9 cellular contexts compared by ENCODE assay signal in genomic region chr10:48606530-48607355, GRCh38. TPM values are rescaled to one million over a fixed set of nuclear protein-coding genes. Genes with fewer than 3 reads are reported as not detected.
A peak's percentile ranks its signal among the peaks of the same experiment; 100 is the strongest.
DNase-seq lines count a peak whose midpoint lies in the region; ATAC-seq, FAIRE-seq and TF ChIP-seq lines count a peak whose summit lies in the region.
"Had no signal": no experiment of that assay in that cellular context is flagged by ENCODE, and none has a peak within 500 bp of the region (broad histone marks: within the 10 kb centered on the region; RNA-seq: fewer than 3 reads in every experiment).

No MANE protein-coding gene starts in this region.

- no peak overlapping the region for H4K8ac ChIP-seq in H1 (ENCODE audit: extremely low read depth, insufficient read depth, low read length)

- no peaks in the 10 kb centered on the region for H3K36me3 ChIP-seq in H1 (ENCODE audit: control insufficient read depth in 2 of 4, insufficient read depth in 4 of 4, low read length in 3 of 4)

- H3K4me2 ChIP-seq in H1 (ENCODE audit: insufficient read depth in 1 of 2, low read depth in 2 of 2, low read length in 2 of 2) = no peak overlapping the region

- H2AFZ ChIP-seq in H1 (ENCODE audit: low read length) = no peak overlapping the region

- H3K56ac ChIP-seq in H1 (replicated peaks; ENCODE audit: insufficient read length, low read depth, low read length) = no peak overlapping the region

- no peak overlapping the region for H2BK20ac ChIP-seq in H1 (ENCODE audit: low read length)

- no peak overlapping the region for H3K27ac ChIP-seq in H1 (ENCODE audit: low read depth, low read length)

- no peak overlapping the region for H2BK120ac ChIP-seq in H1 (replicated peaks; ENCODE audit: low read depth, low read length)

- no peak overlapping the region for H4K91ac ChIP-seq in H1 (replicated peaks; ENCODE audit: insufficient read length, low read length)

- H3K23me2 ChIP-seq in H1 (ENCODE audit: low read depth, low read length) = no peaks in the 10 kb centered on the region; the same call in 1 of the 2 replicates

- DNase-seq in AML-193 (lab: John Stamatoyannopoulos, UW) = peak; percentile 88 to 95
- peak; percentile 66 to 87 for DNase-seq in NOMO-1 (lab: John Stamatoyannopoulos, UW; ENCODE audit: unreplicated experiment in 2 of 2)
- DNase-seq in H1 (ENCODE audit: low read depth in 1 of 2, low spot score in 2 of 2) = peak in 1 of 2 experiments; percentile 33
- peak; percentile 84 for DNase-seq in myocyte (ENCODE audit: low read depth)
- no peak for DNase-seq in GM19240 (ENCODE audit: insufficient read length, low spot score)
- no peak for DNase-seq in globus pallidus (ENCODE audit: low spot score)
- DNase-seq in germinal center (ENCODE audit: low spot score) = no peak

- no peak overlapping the region; the same call in 1 of the 2 replicates for H2BK5ac ChIP-seq in H1 (ENCODE audit: low read depth, low read length)

- no peaks in the 10 kb centered on the region for H4K20me1 ChIP-seq in H1 (replicated peaks in 1 of 2; ENCODE audit: control insufficient read depth in 1 of 2, insufficient read depth in 2 of 2, low read length in 2 of 2)

- H3K4ac ChIP-seq in H1 (replicated peaks; ENCODE audit: insufficient read length, low read depth, low read length) = no peak overlapping the region

- 93% methylated on average over 8 of the region's 8 CpGs; no CpG with 5 or more reads in 1 of the 2 experiments for WGBS in H1 (ENCODE audit: extremely low coverage in 1 of 2, insufficient coverage in 1 of 2, insufficient read length in 1 of 2, insufficient replicate concordance in 2 of 2, low coverage in 1 of 2, low lambda C conversion rate in 2 of 2, missing lambda C conversion rate in 1 of 2), 2 experiments

- no peak for TF ChIP-seq EP300 in H1 (IDR thresholded peaks at IDR 0.05; ENCODE audit: borderline replicate concordance in 1 of 2, low read depth in 2 of 2, low read length in 2 of 2)

- H3K79me2 ChIP-seq in H1 (ENCODE audit: control insufficient read depth in 1 of 2, insufficient read depth in 2 of 2, low read length in 2 of 2) = no peaks in the 10 kb centered on the region

- H3K14ac ChIP-seq in H1 (ENCODE audit: insufficient read length) = no peak overlapping the region

- no peaks in the 10 kb centered on the region for H3K79me1 ChIP-seq in H1 (ENCODE audit: low read depth, low read length)

- TF ChIP-seq CTCF in H1 (IDR thresholded peaks at IDR 0.05; ENCODE audit: control extremely low read depth in 1 of 3, insufficient read depth in 1 of 3, low read depth in 1 of 3, low read length in 3 of 3) = no peak

- CTCF ChIA-PET in H1 (lab: Charles Lee; ENCODE audit: partially characterized antibody) = interaction anchor here (1.1 to 7.5 kb wide), 25 partner anchors 9 to 260 kb away, joined by 3 to 172 read pairs (median 8); no protein-coding TSS in a partner anchor

- no peak overlapping the region for H3K18ac ChIP-seq in H1 (ENCODE audit: extremely low read depth, low read length)

- peaks cover 0 to 17% (median 9%) of the 10 kb centered on the region in 4 experiments; a peak in 6 of 7 replicates for H3K4me1 ChIP-seq in H1 (replicated peaks in 1 of 4; ENCODE audit: control insufficient read depth in 3 of 4, insufficient read depth in 4 of 4, low read length in 3 of 4)

- no peak overlapping the region for H3K23ac ChIP-seq in H1 (ENCODE audit: insufficient read length)

- peaks cover 0 to 21% (median 15%) of the 10 kb centered on the region in 4 experiments; a peak in 6 of 7 replicates for H3K27me3 ChIP-seq in H1 (replicated peaks in 1 of 4; ENCODE audit: control insufficient read depth in 3 of 4, extremely low read depth in 1 of 4, insufficient read depth in 3 of 4, low read length in 3 of 4)

- TF ChIP-seq RAD21 in H1 (IDR thresholded peaks at IDR 0.05 in 1 of 2, conservative IDR thresholded peaks at IDR 0.05 in 1 of 2; ENCODE audit: low read depth in 2 of 2, low read length in 2 of 2) = no peak

- no peak overlapping the region for H4K5ac ChIP-seq in H1 (ENCODE audit: insufficient read length, low read depth, low read length)

- H2AK5ac ChIP-seq in H1 (ENCODE audit: low read depth, low read length) = peak overlapping the region; percentile 61; the same call in 1 of the 2 replicates

- H2BK15ac ChIP-seq in H1 (ENCODE audit: low read length) = no peak overlapping the region

- no peak for ATAC-seq in GM19351 (IDR thresholded peaks at IDR 0.05; ENCODE audit: unreplicated experiment)

- FAIRE-seq in H1 (lab: Jason Lieb, UNC) = no peak
- FAIRE-seq: G401.6 had no signal

- TF ChIP-seq POLR2A in H1 (IDR thresholded peaks at IDR 0.05; ENCODE audit: control extremely low read depth in 1 of 2, low read depth in 2 of 2, low read length in 2 of 2) = no peak

- H2BK12ac ChIP-seq in H1 (ENCODE audit: low read depth, low read length) = peak overlapping the region; percentile 42; the same call in 1 of the 2 replicates

- no peaks in the 10 kb centered on the region for H3K9me3 ChIP-seq in H1 (ENCODE audit: insufficient read depth in 2 of 2, low read depth in 1 of 2, low read length in 1 of 2)

- no peak overlapping the region for H3K4me3 ChIP-seq in H1 (ENCODE audit: extremely low read depth in 1 of 4, insufficient read depth in 2 of 4, low read depth in 3 of 4, low read length in 4 of 4)

- H3K9ac ChIP-seq in H1 (replicated peaks in 1 of 4; ENCODE audit: extremely low read depth in 1 of 4, low read depth in 3 of 4, low read length in 3 of 4) = no peak overlapping the region; a peak in 1 of 7 replicates

- POLR2A ChIA-PET in H1 (lab: Charles Lee; ENCODE audit: partially characterized antibody) = no interaction called here

TF ChIP-seq in H1, 55 proteins besides CTCF, POLR2A, EP300 and RAD21:
- TF ChIP-seq MAX (IDR thresholded peaks at IDR 0.05) = no peak
- no peak for TF ChIP-seq HDAC2 (IDR thresholded peaks at IDR 0.05; ENCODE audit: borderline replicate concordance in 1 of 2, low read depth in 2 of 2, low read length in 2 of 2)
- no peak for TF ChIP-seq KDM1A (IDR thresholded peaks at IDR 0.05; ENCODE audit: borderline replicate concordance, low read length)
- no peak for TF ChIP-seq FOSL1 (IDR thresholded peaks at IDR 0.05; ENCODE audit: insufficient read depth, low read depth, low read length)
- TF ChIP-seq POLR2AphosphoS5 (IDR thresholded peaks at IDR 0.05; ENCODE audit: low read depth, low read length) = no peak
- no peak for TF ChIP-seq HDAC6 (IDR thresholded peaks at IDR 0.05; ENCODE audit: low read depth, low read length)

RNA-seq across cellular contexts. Expression of gene ARHGAP22, which starts 1.9 kb away (rescaled TPM):
- total RNA-seq in H1 (2021; fragmentation: NEBNext Ultra II Directional; extraction: Animal tissue kit (Norgen Biotek cat#: 25700)) = 11.2 and 12.9 TPM in 2 replicates
- 3.6 and 5.1 TPM in 2 replicates for polyA plus RNA-seq in H1 (2011; rRNA removed)
- polyA plus RNA-seq in H1 (2011; cell fraction: cytosol; rRNA removed) = 5.5 TPM
- 7.7 TPM for polyA plus RNA-seq in H1 (2011; cell fraction: nucleus; rRNA removed)
- 6.8 to 7.4 TPM (median 7.2 TPM) in 4 replicates for polyA plus RNA-seq in H1 (2012, experiment 1 of 2)
- polyA plus RNA-seq in H1 (2012, experiment 2 of 2) = 4.6 TPM
- 5.4 TPM for polyA plus RNA-seq in H1 (2013, experiment 1 of 2)
- polyA plus RNA-seq in H1 (2013, experiment 2 of 2) = 4.5 TPM
- 4.3 and 5.5 TPM in 2 replicates for polyA minus RNA-seq in H1 (2011; rRNA and poly(A)+ RNA removed)
- polyA minus RNA-seq in H1 (2011; cell fraction: cytosol; rRNA and poly(A)+ RNA removed) = 8.2 TPM
- 4.7 TPM for polyA minus RNA-seq in H1 (2011; cell fraction: nucleus; rRNA and poly(A)+ RNA removed)
- total RNA-seq in myocyte = 42.8 and 46.6 TPM in 2 replicates
- 54.3 TPM for polyA plus RNA-seq in myocyte (2012)

Comparison
In these comparisons a context has a peak if more than half of its experiments do, and no peak if none do; other contexts are left out.
1. DNase-seq: peak in AML-193 (2 of 2), NOMO-1 (2 of 2) and myocyte (single experiment); none in GM19240 (single experiment), globus pallidus (single experiment) and germinal center (single experiment).